In genomic region chr2:137261858-137262585, GRCh38 we compare ENCODE assay signal across 36 cellular contexts.
"Had no signal": no experiment of that assay in that cellular context is flagged by ENCODE, and none has a peak within 500 bp of the region (broad histone marks: within the 10 kb centered on the region; RNA-seq: fewer than 3 reads in every experiment).

No MANE protein-coding gene starts in this region.

- H3K36me3 Mint-ChIP-seq: activated CD8-positive, alpha-beta memory T cell treated with anti-CD3 and anti-CD28 coated beads, Interleukin-2, amount 10 ng/mL, durations not matched to agents 7 days and 5 days; activated naive CD4-positive, alpha-beta T cell treated with anti-CD3 and anti-CD28 coated beads, Interleukin-2, amount 50 U/mL, for 24 hours; activated naive CD8-positive, alpha-beta T cell treated with anti-CD3 and anti-CD28 coated beads, Interleukin-2, amount 10 ng/mL, durations not matched to agents 7 days and 5 days had no signal

- H3K27me3 Mint-ChIP-seq: activated CD4-positive, alpha-beta memory T cell treated with anti-CD3 and anti-CD28 coated beads, Interleukin-2, amount 10 ng/mL, durations not matched to agents 7 days and 5 days; activated CD8-positive, alpha-beta memory T cell treated with anti-CD3 and anti-CD28 coated beads, Interleukin-2, amount 10 ng/mL, durations not matched to agents 7 days and 5 days; activated naive CD8-positive, alpha-beta T cell treated with anti-CD3 and anti-CD28 coated beads, Interleukin-2, amount 10 ng/mL, durations not matched to agents 7 days and 5 days; activated T-helper 17 cell treated with anti-CD3 and anti-CD28 coated beads, Interleukin-2, amount 50 U/mL, for 72 hours had no signal

- H3K27me3 ChIP-seq: body of pancreas, breast epithelium, MG63, SJSA1 had no signal

- H3K4me1 Mint-ChIP-seq: activated CD4-positive, alpha-beta memory T cell treated with anti-CD3 and anti-CD28 coated beads, Interleukin-2, amount 10 ng/mL, durations not matched to agents 7 days and 5 days; activated CD8-positive, alpha-beta memory T cell treated with anti-CD3 and anti-CD28 coated beads, Interleukin-2, amount 10 ng/mL, durations not matched to agents 7 days and 5 days; activated naive CD4-positive, alpha-beta T cell treated with anti-CD3 and anti-CD28 coated beads, Interleukin-2, amount 50 U/mL, for 24 hours; activated naive CD8-positive, alpha-beta T cell treated with anti-CD3 and anti-CD28 coated beads, Interleukin-2, amount 10 ng/mL, durations not matched to agents 7 days and 5 days; activated T-helper 17 cell treated with anti-CD3 and anti-CD28 coated beads, Interleukin-2, amount 50 U/mL, for 72 hours had no signal

- H3K9me3 Mint-ChIP-seq: activated naive CD4-positive, alpha-beta T cell treated with anti-CD3 and anti-CD28 coated beads, Interleukin-2, amount 50 U/mL, for 24 hours; activated T-helper 17 cell treated with anti-CD3 and anti-CD28 coated beads, Interleukin-2, amount 50 U/mL, for 72 hours; T-helper 1 cell treated with Interleukin-12 subunit alpha and Interleukin-12 subunit beta and Interleukin-4 antibody, amounts not matched to agents 30 μg/mL and 1 μg/mL, for 36 hours; T-helper 2 cell treated with Interferon-gamma antibody and Interleukin-4, amounts not matched to agents 5 μg/mL and 100 μg/mL, for 36 hours had no signal

- H3K4me2 ChIP-seq: SK-N-SH had no signal

- H3K4me3 Mint-ChIP-seq: activated CD4-positive, alpha-beta memory T cell treated with anti-CD3 and anti-CD28 coated beads, Interleukin-2, amount 10 ng/mL, durations not matched to agents 7 days and 5 days; activated CD8-positive, alpha-beta memory T cell treated with anti-CD3 and anti-CD28 coated beads, Interleukin-2, amount 10 ng/mL, durations not matched to agents 7 days and 5 days; activated naive CD4-positive, alpha-beta T cell treated with anti-CD3 and anti-CD28 coated beads, Interleukin-2, amount 50 U/mL, for 24 hours; activated naive CD8-positive, alpha-beta T cell treated with anti-CD3 and anti-CD28 coated beads, Interleukin-2, amount 10 ng/mL, durations not matched to agents 7 days and 5 days; activated T-cell treated with anti-CD3 and anti-CD28 coated beads, Interleukin-2, amount 50 U/mL, for 72 hours; activated T-helper 17 cell treated with anti-CD3 and anti-CD28 coated beads, Interleukin-2, amount 50 U/mL, for 72 hours; T-helper 1 cell treated with Interleukin-12 subunit alpha and Interleukin-12 subunit beta and Interleukin-4 antibody, amounts not matched to agents 30 μg/mL and 1 μg/mL, for 36 hours; T-helper 2 cell treated with Interferon-gamma antibody and Interleukin-4, amounts not matched to agents 5 μg/mL and 100 μg/mL, for 36 hours had no signal

- H3K9me3 ChIP-seq: body of pancreas, breast epithelium, MG63, SJSA1, SK-N-SH had no signal

- H3K9me2 ChIP-seq: SK-N-SH had no signal

- H3K4me3 ChIP-seq: body of pancreas, breast epithelium, MG63, SJSA1 had no signal

- H3K36me3 ChIP-seq: breast epithelium, MG63, SJSA1 had no signal

- H3K9ac ChIP-seq: SK-N-SH had no signal

- H3K27ac ChIP-seq: body of pancreas, breast epithelium, SJSA1, VCaP had no signal

- DNase-seq: activated CD4-positive, alpha-beta memory T cell treated with anti-CD3 and anti-CD28 coated beads, Interleukin-2, amount 10 ng/mL, durations not matched to agents 7 days and 5 days; activated CD4-positive, alpha-beta T cell treated with anti-CD3 and anti-CD28 coated beads for 1 hour; activated CD4-positive, alpha-beta T cell treated with anti-CD3 and anti-CD28 coated beads for 48 hours; activated CD4-positive, CD25-positive, alpha-beta regulatory T cell; activated CD8-positive, alpha-beta memory T cell treated with anti-CD3 and anti-CD28 coated beads for 24 hours; activated CD8-positive, alpha-beta memory T cell treated with anti-CD3 and anti-CD28 coated beads, Interleukin-2, amount 10 ng/mL, durations not matched to agents 7 days and 5 days; activated CD8-positive, alpha-beta memory T cell treated with anti-CD3 and anti-CD28 coated beads, Interleukin-2, amount 50 U/mL, for 48 hours; activated effector memory CD4-positive, alpha-beta T cell treated with anti-CD3 and anti-CD28 coated beads, Interleukin-2, amount 50 U/mL, for 16 hours; activated naive CD4-positive, alpha-beta T cell treated with Interleukin-2 at 50 U/mL for 16 hours; activated naive CD8-positive, alpha-beta T cell treated with anti-CD3 and anti-CD28 coated beads, Interleukin-2, amount 10 ng/mL, durations not matched to agents 7 days and 5 days; activated T-cell treated with anti-CD3 and anti-CD28 coated beads, Interleukin-2, amount 50 U/mL, for 72 hours; amygdala; body of pancreas; Kasumi-1; KG1; MG63; NCI-H1048; NCI-H1105 treated with DMSO at 0.1 percent for 48 hours; NCI-H1436; NCI-H1694; NCI-H1930; NCI-H2081 treated with DMSO at 0.1 percent for 48 hours; NCI-H510A; NCI-H526; NCI-H774; RPMI8226; SHP77 treated with DMSO at 0.1 percent for 48 hours; SK-N-SH had no signal

- ATAC-seq: activated CD8-positive, alpha-beta memory T cell treated with anti-CD3 and anti-CD28 coated beads, Interleukin-2, amount 10 ng/mL, durations not matched to agents 7 days and 5 days; activated T-cell treated with anti-CD3 and anti-CD28 coated beads, Interleukin-2, amount 50 U/mL, for 72 hours; activated T-helper 17 cell treated with anti-CD3 and anti-CD28 coated beads, Interleukin-2, amount 50 U/mL, for 72 hours; body of pancreas; Panc1 had no signal

- H3K4me1 ChIP-seq: body of pancreas, breast epithelium had no signal

- H3K27ac Mint-ChIP-seq: activated CD4-positive, alpha-beta memory T cell treated with anti-CD3 and anti-CD28 coated beads, Interleukin-2, amount 10 ng/mL, durations not matched to agents 7 days and 5 days; activated CD8-positive, alpha-beta memory T cell treated with anti-CD3 and anti-CD28 coated beads, Interleukin-2, amount 10 ng/mL, durations not matched to agents 7 days and 5 days; activated naive CD4-positive, alpha-beta T cell treated with anti-CD3 and anti-CD28 coated beads, Interleukin-2, amount 50 U/mL, for 24 hours; activated naive CD8-positive, alpha-beta T cell treated with anti-CD3 and anti-CD28 coated beads, Interleukin-2, amount 10 ng/mL, durations not matched to agents 7 days and 5 days; activated T-cell treated with anti-CD3 and anti-CD28 coated beads, Interleukin-2, amount 50 U/mL, for 72 hours; activated T-helper 17 cell treated with anti-CD3 and anti-CD28 coated beads, Interleukin-2, amount 50 U/mL, for 72 hours; T-helper 1 cell treated with Interleukin-12 subunit alpha and Interleukin-12 subunit beta and Interleukin-4 antibody, amounts not matched to agents 30 μg/mL and 1 μg/mL, for 36 hours; T-helper 2 cell treated with Interferon-gamma antibody and Interleukin-4, amounts not matched to agents 5 μg/mL and 100 μg/mL, for 36 hours had no signal
